ENCODE assay signal across 9 cellular contexts in the genomic region with DNA sequence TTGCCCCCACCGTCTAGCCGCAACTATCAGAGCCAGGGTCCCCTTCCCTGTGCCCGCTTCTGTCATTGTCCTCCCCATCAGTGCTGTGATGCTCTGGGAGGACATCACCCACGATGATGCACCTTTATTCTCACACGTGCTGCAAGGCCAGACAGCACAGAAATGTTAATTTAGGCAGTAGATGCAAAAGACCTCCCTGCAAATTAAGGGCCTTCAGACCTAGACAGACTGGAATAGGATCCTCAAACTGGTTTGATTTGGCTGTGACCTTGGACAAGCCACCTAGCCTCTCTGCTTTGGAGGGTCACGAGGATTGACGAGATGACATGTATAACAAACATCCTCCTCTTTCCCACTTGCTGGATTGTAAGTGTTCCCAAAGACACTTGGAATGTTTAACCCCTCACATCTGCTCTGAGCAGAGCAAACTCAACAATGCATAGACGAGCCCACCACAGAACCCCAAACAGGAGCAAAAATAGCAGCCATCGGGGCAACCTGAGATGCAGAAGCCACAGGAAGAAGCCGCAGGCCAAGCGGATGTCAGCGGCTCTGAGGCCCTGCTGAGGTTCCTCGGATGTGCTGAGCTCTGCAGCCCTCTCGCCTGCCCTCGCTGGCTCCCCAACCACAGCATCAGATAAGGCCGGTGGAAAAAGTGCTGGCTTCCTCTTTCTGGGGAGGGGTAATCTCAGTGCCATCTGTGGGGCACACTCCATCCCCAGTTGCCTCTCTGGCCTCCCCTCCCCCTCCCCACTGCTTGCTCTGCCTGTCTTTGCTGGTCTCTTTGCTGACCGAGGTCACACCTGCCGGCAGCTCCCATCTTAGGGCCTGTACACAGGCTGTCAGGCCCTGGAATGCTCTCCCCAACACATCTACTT. TPM values are rescaled to one million over a fixed set of nuclear protein-coding genes. Genes with fewer than 3 reads are reported as not detected.
DNase-seq lines count a peak whose midpoint lies in the region; ATAC-seq and TF ChIP-seq lines count a peak whose summit lies in the region.
"Had no signal": no experiment of that assay in that cellular context is flagged by ENCODE, and none has a peak within 500 bp of the region (broad histone marks: within the 10 kb centered on the region; RNA-seq: fewer than 3 reads in every experiment).

No MANE protein-coding gene starts in this region.

- peaks cover 22% of the 10 kb centered on the region for H3K27me3 Mint-ChIP-seq in CD8-positive, alpha-beta T cell (ENCODE audit: low read depth)
- H3K27me3 Mint-ChIP-seq in activated T-cell treated with anti-CD3 and anti-CD28 coated beads, Interleukin-2, amount 50 U/mL, for 72 hours (ENCODE audit: low read depth): peaks cover 61% of the 10 kb centered on the region
- H3K27me3 Mint-ChIP-seq in natural killer cell (ENCODE audit: low read depth in 2 of 2): peaks cover 66 to 77% of the 10 kb centered on the region in 2 donors

- H3K27ac ChIP-seq in CD8-positive, alpha-beta T cell (ENCODE audit: low read depth, low read length): no peak overlapping the region
- no peak overlapping the region for H3K27ac ChIP-seq in OCI-LY7 (ENCODE audit: low read depth, low read length, poor library complexity, severe bottlenecking)

- peaks cover 90% of the 10 kb centered on the region for H3K4me1 Mint-ChIP-seq in CD8-positive, alpha-beta T cell (ENCODE audit: low read depth)
- peaks cover 73% of the 10 kb centered on the region for H3K4me1 Mint-ChIP-seq in activated T-cell treated with anti-CD3 and anti-CD28 coated beads, Interleukin-2, amount 50 U/mL, for 72 hours (ENCODE audit: low read depth)
- H3K4me1 Mint-ChIP-seq in natural killer cell: peaks cover 61 to 88% of the 10 kb centered on the region in 2 donors

- peak; percentile 51 to 84 (median 69) for DNase-seq in CD8-positive, alpha-beta T cell
- peak; percentile 64 for DNase-seq in OCI-LY7 (ENCODE audit: low spot score)
- DNase-seq in activated T-cell treated with anti-CD3 and anti-CD28 coated beads, Interleukin-2, amount 50 U/mL, for 72 hours: peak; percentile 81 to 85
- DNase-seq in natural killer cell: peak; percentile 72
- DNase-seq in NCI-H146 (lab: John Stamatoyannopoulos, UW): no peak
- no peak for DNase-seq in NCI-H748 (lab: John Stamatoyannopoulos, UW; ENCODE audit: unreplicated experiment)
- DNase-seq in globus pallidus (ENCODE audit: low spot score): no peak

- no peaks in the 10 kb centered on the region for H3K36me3 ChIP-seq in CD8-positive, alpha-beta T cell (ENCODE audit: insufficient read depth, low read length)
- no peaks in the 10 kb centered on the region for H3K36me3 ChIP-seq in OCI-LY7 (ENCODE audit: insufficient read depth, low read length)

- peak overlapping the region; percentile 71 for H3K4me3 Mint-ChIP-seq in CD8-positive, alpha-beta T cell
- peak overlapping the region; percentile 30 to 53 for H3K4me3 Mint-ChIP-seq in activated T-cell treated with anti-CD3 and anti-CD28 coated beads, Interleukin-2, amount 50 U/mL, for 72 hours
- peak overlapping the region; percentile 63 for H3K4me3 Mint-ChIP-seq in natural killer cell
- H3K4me3 Mint-ChIP-seq: brain had no signal

- peaks cover 85% of the 10 kb centered on the region for H3K4me1 ChIP-seq in CD8-positive, alpha-beta T cell (ENCODE audit: insufficient read depth, low read length)
- H3K4me1 ChIP-seq in OCI-LY7 (ENCODE audit: insufficient read depth, low read length, poor library complexity, severe bottlenecking): peaks cover 22% of the 10 kb centered on the region

- H3K27me3 ChIP-seq in CD8-positive, alpha-beta T cell (ENCODE audit: insufficient read depth, low read length): no peaks in the 10 kb centered on the region

- no peaks in the 10 kb centered on the region for H3K9me3 ChIP-seq in CD8-positive, alpha-beta T cell (ENCODE audit: low read length)
- H3K9me3 ChIP-seq in OCI-LY7 (ENCODE audit: low read length): no peaks in the 10 kb centered on the region

- no peak overlapping the region for H3K4me3 ChIP-seq in CD8-positive, alpha-beta T cell (ENCODE audit: low read depth, low read length)
- no peak overlapping the region for H3K4me3 ChIP-seq in OCI-LY7 (ENCODE audit: low read depth, low read length, poor library complexity, severe bottlenecking)

- no peaks in the 10 kb centered on the region for H3K9me2 ChIP-seq in OCI-LY7 (ENCODE audit: insufficient read depth, low read length)

- TF ChIP-seq CTCF in CD8-positive, alpha-beta T cell (IDR thresholded peaks at IDR 0.05): no peak
- TF ChIP-seq CTCF in OCI-LY7 (conservative IDR thresholded peaks at IDR 0.05; ENCODE audit: low read length) (no peak), natural killer cell (IDR thresholded peaks at IDR 0.05) (no peak)

- intact Hi-C loops in CD8-positive, alpha-beta T cell (cut with DNase I, micrococcal nuclease): loop anchor here in 1 of 2 experiments (5.0 to 10.0 kb wide), 2 partner anchors 65 to 103 kb away; no protein-coding TSS in a partner anchor
- intact Hi-C loops in OCI-LY7 (cut with micrococcal nuclease; ENCODE audit: unreplicated experiment) (no loop called here), natural killer cell (cut with micrococcal nuclease) (loop anchor here (1.0 to 5.0 kb wide), 3 partner anchors 9 to 113 kb away; no protein-coding TSS in a partner anchor)

- H3K36me3 Mint-ChIP-seq in CD8-positive, alpha-beta T cell: no peaks in the 10 kb centered on the region
- H3K36me3 Mint-ChIP-seq in activated T-cell treated with anti-CD3 and anti-CD28 coated beads, Interleukin-2, amount 50 U/mL, for 72 hours (ENCODE audit: insufficient read depth in 2 of 2): peaks cover 0 to 3% of the 10 kb centered on the region in 2 donors
- no peaks in the 10 kb centered on the region for H3K36me3 Mint-ChIP-seq in natural killer cell
- H3K36me3 Mint-ChIP-seq: brain had no signal

- peak overlapping the region; percentile 10 for H3K27ac Mint-ChIP-seq in CD8-positive, alpha-beta T cell
- no peak overlapping the region for H3K27ac Mint-ChIP-seq in activated T-cell treated with anti-CD3 and anti-CD28 coated beads, Interleukin-2, amount 50 U/mL, for 72 hours
- peak overlapping the region; percentile 17 to 50 for H3K27ac Mint-ChIP-seq in natural killer cell

- no TSS peak for BruUV-seq in OCI-LY7 (replicated peaks; lab: Mats Ljungman, UMichigan)

- ATAC-seq in CD8-positive, alpha-beta T cell: peak; percentile 86
- ATAC-seq in GM21723 (IDR thresholded peaks at IDR 0.05; ENCODE audit: unreplicated experiment) (peak; percentile 58), natural killer cell (peak; percentile 79 to 97 (median 91))
- ATAC-seq in activated T-cell treated with anti-CD3 and anti-CD28 coated beads, Interleukin-2, amount 50 U/mL, for 72 hours (replicated peaks in 1 of 2): peak; percentile 86 to 90

- CTCF ChIA-PET in CD8-positive, alpha-beta T cell (lab: Charles Lee): no interaction called here
- CTCF ChIA-PET in OCI-LY7 (lab: Charles Lee; ENCODE audit: unreplicated experiment): no interaction called here

- peak overlapping the region; percentile 28; the same call in 1 of the 2 replicates for H3K4me2 ChIP-seq in OCI-LY7 (ENCODE audit: low read length)

- no peaks in the 10 kb centered on the region for H4K20me1 ChIP-seq in OCI-LY7 (ENCODE audit: insufficient read depth, low read length)

- POLR2A ChIA-PET in CD8-positive, alpha-beta T cell (lab: Charles Lee): interaction anchor here (0.8 to 2.4 kb wide), 5 partner anchors 10 to 119 kb away, joined by 3 to 10 read pairs (median 3); no protein-coding TSS in a partner anchor
- POLR2A ChIA-PET in OCI-LY7 (lab: Charles Lee): no interaction called here

- H3K9me3 Mint-ChIP-seq in CD8-positive, alpha-beta T cell: no peaks in the 10 kb centered on the region
- no peaks in the 10 kb centered on the region for H3K9me3 Mint-ChIP-seq in activated T-cell treated with anti-CD3 and anti-CD28 coated beads, Interleukin-2, amount 50 U/mL, for 72 hours
- H3K9me3 Mint-ChIP-seq in natural killer cell: no peaks in the 10 kb centered on the region
- H3K9me3 Mint-ChIP-seq: brain had no signal

- H2AFZ ChIP-seq in OCI-LY7 (ENCODE audit: low read length): peak overlapping the region; percentile 35; the same call in 1 of the 2 replicates

- H3K79me2 ChIP-seq in OCI-LY7 (ENCODE audit: insufficient read depth, low read depth, low read length): no peaks in the 10 kb centered on the region

RNA-seq across cellular contexts. Expression of a gene that starts 35.3 kb away (rescaled TPM):
- 1 to 10 TPM; 1.7 to 1.8 TPM for total RNA-seq in CD8-positive, alpha-beta T cell
- total RNA-seq in OCI-LY7 (2014; rRNA removed; shearing (Covaris generic)): not detected in 2 replicates
- total RNA-seq in OCI-LY7 (2022) (0.23 and 0.39 TPM in 2 replicates), natural killer cell (1 to 10 TPM in 2 of 3 donors, under 1 TPM in 1; 0.93 to 1.8 (median 1.2) TPM)
- 10 to 100 TPM; 17.5 to 42.8 TPM for total RNA-seq in activated T-cell treated with anti-CD3 and anti-CD28 coated beads, Interleukin-2, amount 50 U/mL, for 72 hours

Comparison
In these comparisons a context has a peak if more than half of its experiments do, and no peak if none do; other contexts are left out.
1. DNase-seq: peak in CD8-positive, alpha-beta T cell (7 of 7), OCI-LY7 (single experiment), activated T-cell treated with anti-CD3 and anti-CD28 coated beads, Interleukin-2, amount 50 U/mL, for 72 hours (2 of 2) and natural killer cell (single experiment); none in NCI-H146 (single experiment), NCI-H748 (single experiment) and globus pallidus (single experiment).
2. RNA of a gene that starts 35.3 kb away (total RNA-seq): 17.5 to 42.8 TPM in activated T-cell treated with anti-CD3 and anti-CD28 coated beads, Interleukin-2, amount 50 U/mL, for 72 hours; 1.7 to 1.8 TPM in CD8-positive, alpha-beta T cell, 0.93 to 1.8 TPM in natural killer cell and 0.23 to 0.39 TPM in OCI-LY7; every median in the first group is over 4 times any median in the second.
3. Peak in every context shown above with its lines, with median percentiles within 50 percentile points of each other: ATAC-seq and H3K4me3 Mint-ChIP-seq.